Comparison of ENCODE assay signal across 21 cellular contexts in genomic region chr11:3207530-3208189, GRCh38. TPM values are rescaled to one million over a fixed set of nuclear protein-coding genes. Genes with fewer than 3 reads are reported as not detected.
DNase-seq lines count a peak whose midpoint lies in the region; ATAC-seq and TF ChIP-seq lines count a peak whose summit lies in the region.
"Had no signal": no experiment of that assay in that cellular context is flagged by ENCODE, and none has a peak within 500 bp of the region (broad histone marks: within the 10 kb centered on the region; RNA-seq: fewer than 3 reads in every experiment).

No MANE protein-coding gene starts in this region.

- 69 to 82% (median 74%) methylated on average over 8 of the region's 8 CpGs for WGBS in psoas muscle, 3 donors

- H3K4me1 ChIP-seq in psoas muscle, result no peaks in the 10 kb centered on the region

- DNase-seq in Right ventricle myocardium superior (peak; percentile 24), cardiac septum (ENCODE audit: low spot score) (no peak), NCI-H446 treated with DMSO at 0.1 percent for 48 hours (lab: John Stamatoyannopoulos, UW) (peak; percentile 88), glutamatergic neuron (peak; percentile 57), psoas muscle (peak; percentile 4 to 51), progenitor cell of endocrine pancreas (ENCODE audit: low spot score, unreplicated experiment) (no peak), RPMI8226 (no peak)
- no peak for DNase-seq in stimulated activated CD4-positive, alpha-beta T cell treated with anti-CD3 and anti-CD28 coated beads, Interleukin-2, amount 100 ng/mL, for 48 hours
- DNase-seq: 8988T; CD8-positive, alpha-beta T cell; DMS79 treated with DMSO at 0.1 percent for 48 hours; GOT3; KG1; NCI-H1436; NCI-H2029; NCI-H2171 treated with DMSO at 0.1 percent for 48 hours; NCI-H510A treated with DMSO at 0.1 percent for 48 hours; SHP77 had no signal

- no peak overlapping the region for H3K4me3 ChIP-seq in psoas muscle
- H3K4me3 ChIP-seq: GM12878 had no signal

- TF ChIP-seq CTCF in glutamatergic neuron (IDR thresholded peaks at IDR 0.05; ENCODE audit: partially characterized antibody, unreplicated experiment) (no peak), psoas muscle (IDR thresholded peaks at IDR 0.05) (no peak), progenitor cell of endocrine pancreas (IDR thresholded peaks at IDR 0.05; ENCODE audit: unreplicated experiment) (no peak)

- H3K9me3 Mint-ChIP-seq in glutamatergic neuron (ENCODE audit: unreplicated experiment), result no peaks in the 10 kb centered on the region
- H3K9me3 Mint-ChIP-seq in progenitor cell of endocrine pancreas (ENCODE audit: low read depth), result peaks cover 6% of the 10 kb centered on the region

- H3K9me3 ChIP-seq in psoas muscle, result peaks cover 12% of the 10 kb centered on the region

- peaks cover 14% of the 10 kb centered on the region for H3K36me3 Mint-ChIP-seq in glutamatergic neuron (ENCODE audit: unreplicated experiment)
- no peaks in the 10 kb centered on the region for H3K36me3 Mint-ChIP-seq in progenitor cell of endocrine pancreas (ENCODE audit: insufficient read depth)
- H3K36me3 Mint-ChIP-seq: CD8-positive, alpha-beta T cell had no signal

- intact Hi-C loops in Right ventricle myocardium superior (cut with DNase I) (no loop called here), cardiac septum (cut with DNase I) (no loop called here), psoas muscle (cut with DNase I) (loop anchor here in 1 of 2 donors (5.0 kb wide), 1 partner anchor 85 kb away; no protein-coding TSS in a partner anchor)

- H3K4me3 Mint-ChIP-seq in glutamatergic neuron (ENCODE audit: unreplicated experiment) (no peak overlapping the region), progenitor cell of endocrine pancreas (ENCODE audit: low read depth) (no peak overlapping the region)
- H3K4me3 Mint-ChIP-seq: CD8-positive, alpha-beta T cell had no signal

- peaks cover 2% of the 10 kb centered on the region for H3K27me3 Mint-ChIP-seq in glutamatergic neuron (ENCODE audit: unreplicated experiment)
- H3K27me3 Mint-ChIP-seq in progenitor cell of endocrine pancreas, result peaks cover 48% of the 10 kb centered on the region

- H3K27ac ChIP-seq in psoas muscle, result no peak overlapping the region

- ATAC-seq in Right ventricle myocardium superior (ENCODE audit: poor library complexity) (no peak), psoas muscle (no peak)
- ATAC-seq: CD8-positive, alpha-beta T cell; GM12878; Panc1 had no signal

- H3K36me3 ChIP-seq in psoas muscle (ENCODE audit: insufficient read depth in 1 of 2, low read depth in 1 of 2), result no peaks in the 10 kb centered on the region

- no peak overlapping the region for H3K27ac Mint-ChIP-seq in glutamatergic neuron (ENCODE audit: unreplicated experiment)
- H3K27ac Mint-ChIP-seq in progenitor cell of endocrine pancreas, result no peak overlapping the region
- H3K27ac Mint-ChIP-seq: CD8-positive, alpha-beta T cell had no signal

- H3K27me3 ChIP-seq in psoas muscle (ENCODE audit: insufficient read depth in 3 of 3, low read length in 2 of 3), result peaks cover 0 to 20% (median 6%) of the 10 kb centered on the region in 3 donors

- H3K4me1 Mint-ChIP-seq in glutamatergic neuron (ENCODE audit: low read depth, unreplicated experiment) (peaks cover 13% of the 10 kb centered on the region), progenitor cell of endocrine pancreas (ENCODE audit: low read depth) (no peaks in the 10 kb centered on the region)

RNA-seq across cellular contexts. Expression of gene MRGPRG, which starts 11.0 kb away (rescaled TPM):
- total RNA-seq in Right ventricle myocardium superior (not detected), cardiac septum (not detected), glutamatergic neuron (ENCODE audit: unreplicated experiment) (not detected), psoas muscle (not detected), progenitor cell of endocrine pancreas (not detected in 2 replicates)
- polyA plus RNA-seq in psoas muscle, result not detected
- total RNA-seq: CD8-positive, alpha-beta T cell; GM12878 had no signal
- polyA plus RNA-seq: BJ, GM12878 had no signal

RNA-seq across cellular contexts. Expression of gene MRGPRE, which starts 24.6 kb away (rescaled TPM):
- 0.16 TPM for total RNA-seq in Right ventricle myocardium superior
- total RNA-seq in cardiac septum, result 0.38 TPM
- total RNA-seq in glutamatergic neuron (ENCODE audit: unreplicated experiment), result 1.0 TPM
- total RNA-seq in psoas muscle, result not detected
- not detected for polyA plus RNA-seq in psoas muscle
- total RNA-seq in progenitor cell of endocrine pancreas, result not detected in 2 replicates
- total RNA-seq: CD8-positive, alpha-beta T cell had no signal
- polyA plus RNA-seq: BJ, GM12878 had no signal

RNA-seq across cellular contexts. Expression of gene OSBPL5, which starts 42.5 kb away (rescaled TPM):
- total RNA-seq in Right ventricle myocardium superior, result 15.3 TPM
- total RNA-seq in cardiac septum, result 16.6 TPM
- total RNA-seq in glutamatergic neuron (ENCODE audit: unreplicated experiment), result 115 TPM
- total RNA-seq in psoas muscle, result 10 to 100 TPM in 2 of 4 donors, 1 to 10 TPM in 2; 6.9 to 12.4 (median 10.3) TPM
- 1 to 10 TPM; 3.4 to 5.0 (median 4.3) TPM for polyA plus RNA-seq in psoas muscle
- total RNA-seq in progenitor cell of endocrine pancreas, result 11.9 and 13.3 TPM in 2 replicates
- total RNA-seq: GM12878 had no signal
- polyA plus RNA-seq: GM12878 had no signal

Comparison
In these comparisons a context has a peak if more than half of its experiments do, and no peak if none do; other contexts are left out.
1. DNase-seq: peak in Right ventricle myocardium superior (single experiment), NCI-H446 treated with DMSO at 0.1 percent for 48 hours (single experiment), glutamatergic neuron (single experiment) and psoas muscle (2 of 2); none in cardiac septum (single experiment), stimulated activated CD4-positive, alpha-beta T cell treated with anti-CD3 and anti-CD28 coated beads, Interleukin-2, amount 100 ng/mL, for 48 hours (0 of 2), progenitor cell of endocrine pancreas (single experiment) and RPMI8226 (single experiment).